Comparison of ENCODE assay signal across 10 cellular contexts in the genomic region with DNA sequence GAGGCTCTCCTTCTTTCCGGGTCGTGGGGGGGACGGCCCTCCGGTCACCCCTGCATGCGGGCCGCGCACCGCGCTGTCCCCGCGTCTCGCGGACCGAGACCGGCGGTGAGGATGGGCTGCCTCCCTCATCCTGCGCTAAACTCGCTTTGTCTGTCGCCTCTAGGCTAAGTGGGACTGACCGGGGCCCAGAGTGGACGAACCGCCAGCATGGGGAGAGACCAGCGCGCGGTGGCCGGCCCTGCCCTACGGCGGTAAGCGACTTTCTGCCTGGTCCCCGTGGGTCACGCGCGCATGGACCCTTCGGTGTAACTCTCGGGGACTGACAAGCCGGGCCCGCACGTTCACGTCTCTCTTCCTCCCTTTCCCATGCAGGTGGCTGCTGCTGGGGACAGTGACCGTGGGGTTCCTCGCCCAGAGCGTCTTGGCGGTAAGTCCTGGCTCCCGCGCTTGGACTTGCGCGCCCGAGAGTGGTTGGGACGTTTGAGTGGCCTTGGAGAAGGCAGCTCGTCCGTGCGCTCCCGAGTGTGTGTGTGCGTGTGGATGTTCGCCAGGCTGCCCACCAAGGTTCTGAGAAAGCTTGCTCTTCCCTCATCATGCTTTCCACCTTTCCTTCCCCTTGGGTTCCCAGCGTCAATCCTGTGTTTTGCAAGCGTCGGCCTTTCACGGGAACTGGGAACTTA. TPM values are rescaled to one million over a fixed set of nuclear protein-coding genes. Genes with fewer than 3 reads are reported as not detected.
A peak's percentile ranks its signal among the peaks of the same experiment; 100 is the strongest.
DNase-seq lines count a peak whose midpoint lies in the region; ATAC-seq, FAIRE-seq and TF ChIP-seq lines count a peak whose summit lies in the region.
"Had no signal": no experiment of that assay in that cellular context is flagged by ENCODE, and none has a peak within 500 bp of the region (broad histone marks: within the 10 kb centered on the region; RNA-seq: fewer than 3 reads in every experiment).

No MANE protein-coding gene starts in this region.

- peak; percentile 43 for DNase-seq in H54 (ENCODE audit: insufficient read length, low spot score)
- no peak for DNase-seq in activated naive CD8-positive, alpha-beta T cell treated with anti-CD3 and anti-CD28 coated beads, Interleukin-2, amount 10 ng/mL, durations not matched to agents 7 days and 5 days
- DNase-seq in left ventricle myocardium superior, result peak; percentile 58
- peak; percentile 87 for DNase-seq in retina
- no peak for DNase-seq in HPDE6-E6E7 (ENCODE audit: extremely low spot score)
- DNase-seq in activated effector memory CD4-positive, alpha-beta T cell treated with anti-CD3 and anti-CD28 coated beads, Interleukin-2, amount 50 U/mL, for 16 hours, result no peak
- DNase-seq: NCI-H1092 treated with DMSO at 0.1 percent for 48 hours had no signal

- intact Hi-C loops in left ventricle myocardium superior (cut with micrococcal nuclease), result loop anchor here (10.0 kb wide), 2 partner anchors 73 to 107 kb away; no protein-coding TSS in a partner anchor

- peaks cover 7% of the 10 kb centered on the region for H3K4me1 Mint-ChIP-seq in activated naive CD8-positive, alpha-beta T cell treated with anti-CD3 and anti-CD28 coated beads, Interleukin-2, amount 10 ng/mL, durations not matched to agents 7 days and 5 days

- ATAC-seq in activated naive CD8-positive, alpha-beta T cell treated with anti-CD3 and anti-CD28 coated beads, Interleukin-2, amount 10 ng/mL, durations not matched to agents 7 days and 5 days (ENCODE audit: low read depth), result no peak
- peak; percentile 21 for ATAC-seq in left ventricle myocardium superior
- no peak for ATAC-seq in GM21423 (IDR thresholded peaks at IDR 0.05; ENCODE audit: unreplicated experiment)
- ATAC-seq in HG02610 (IDR thresholded peaks at IDR 0.05; ENCODE audit: unreplicated experiment), result no peak

- POLR2A ChIA-PET in activated naive CD8-positive, alpha-beta T cell treated with anti-CD3 and anti-CD28 coated beads, Interleukin-2, amount 10 ng/mL, durations not matched to agents 7 days and 5 days (lab: Charles Lee), result no interaction called here

- H3K9me3 Mint-ChIP-seq in activated naive CD8-positive, alpha-beta T cell treated with anti-CD3 and anti-CD28 coated beads, Interleukin-2, amount 10 ng/mL, durations not matched to agents 7 days and 5 days, result no peaks in the 10 kb centered on the region
- H3K9me3 Mint-ChIP-seq: activated naive CD4-positive, alpha-beta T cell treated with anti-CD3 and anti-CD28 coated beads, Interleukin-2, amount 50 U/mL, for 72 hours had no signal

- H3K4me3 Mint-ChIP-seq in activated naive CD8-positive, alpha-beta T cell treated with anti-CD3 and anti-CD28 coated beads, Interleukin-2, amount 10 ng/mL, durations not matched to agents 7 days and 5 days, result peak overlapping the region; percentile 6

- H3K36me3 Mint-ChIP-seq in activated naive CD8-positive, alpha-beta T cell treated with anti-CD3 and anti-CD28 coated beads, Interleukin-2, amount 10 ng/mL, durations not matched to agents 7 days and 5 days, result no peaks in the 10 kb centered on the region

- peak overlapping the region; percentile 56 for H3K27ac Mint-ChIP-seq in activated naive CD8-positive, alpha-beta T cell treated with anti-CD3 and anti-CD28 coated beads, Interleukin-2, amount 10 ng/mL, durations not matched to agents 7 days and 5 days
- H3K27ac Mint-ChIP-seq: activated naive CD4-positive, alpha-beta T cell treated with anti-CD3 and anti-CD28 coated beads, Interleukin-2, amount 50 U/mL, for 72 hours had no signal

- TF ChIP-seq POLR2A in H54 (IDR thresholded peaks at IDR 0.05; ENCODE audit: low read depth, low read length), result peak; percentile 39

- peak; percentile 15 for FAIRE-seq in H54 (lab: Jason Lieb, UNC)

- peaks cover 79% of the 10 kb centered on the region for H3K27me3 Mint-ChIP-seq in activated naive CD8-positive, alpha-beta T cell treated with anti-CD3 and anti-CD28 coated beads, Interleukin-2, amount 10 ng/mL, durations not matched to agents 7 days and 5 days

RNA-seq across cellular contexts. Expression of a gene that starts 0.8 kb away (rescaled TPM):
- total RNA-seq in activated naive CD8-positive, alpha-beta T cell treated with anti-CD3 and anti-CD28 coated beads, Interleukin-2, amount 10 ng/mL, durations not matched to agents 7 days and 5 days, result not detected
- 126 TPM for total RNA-seq in left ventricle myocardium superior

RNA-seq across cellular contexts. Expression of a gene that starts 0.9 kb away (rescaled TPM):
- not detected for total RNA-seq in activated naive CD8-positive, alpha-beta T cell treated with anti-CD3 and anti-CD28 coated beads, Interleukin-2, amount 10 ng/mL, durations not matched to agents 7 days and 5 days
- 119 TPM for total RNA-seq in left ventricle myocardium superior

Comparison
In these comparisons a context has a peak if more than half of its experiments do, and no peak if none do; other contexts are left out.
1. DNase-seq: peak in H54 (single experiment), left ventricle myocardium superior (single experiment) and retina (single experiment); none in activated naive CD8-positive, alpha-beta T cell treated with anti-CD3 and anti-CD28 coated beads, Interleukin-2, amount 10 ng/mL, durations not matched to agents 7 days and 5 days (single experiment), HPDE6-E6E7 (single experiment) and activated effector memory CD4-positive, alpha-beta T cell treated with anti-CD3 and anti-CD28 coated beads, Interleukin-2, amount 50 U/mL, for 16 hours (single experiment).
2. RNA of a gene that starts 0.8 kb away (total RNA-seq): 126 TPM in left ventricle myocardium superior (single experiment); not detected in activated naive CD8-positive, alpha-beta T cell treated with anti-CD3 and anti-CD28 coated beads, Interleukin-2, amount 10 ng/mL, durations not matched to agents 7 days and 5 days; every median in the first group is over 100 times any median in the second.
3. RNA of a gene that starts 0.9 kb away (total RNA-seq): 119 TPM in left ventricle myocardium superior (single experiment); not detected in activated naive CD8-positive, alpha-beta T cell treated with anti-CD3 and anti-CD28 coated beads, Interleukin-2, amount 10 ng/mL, durations not matched to agents 7 days and 5 days; every median in the first group is over 100 times any median in the second.